In the genomic region with DNA sequence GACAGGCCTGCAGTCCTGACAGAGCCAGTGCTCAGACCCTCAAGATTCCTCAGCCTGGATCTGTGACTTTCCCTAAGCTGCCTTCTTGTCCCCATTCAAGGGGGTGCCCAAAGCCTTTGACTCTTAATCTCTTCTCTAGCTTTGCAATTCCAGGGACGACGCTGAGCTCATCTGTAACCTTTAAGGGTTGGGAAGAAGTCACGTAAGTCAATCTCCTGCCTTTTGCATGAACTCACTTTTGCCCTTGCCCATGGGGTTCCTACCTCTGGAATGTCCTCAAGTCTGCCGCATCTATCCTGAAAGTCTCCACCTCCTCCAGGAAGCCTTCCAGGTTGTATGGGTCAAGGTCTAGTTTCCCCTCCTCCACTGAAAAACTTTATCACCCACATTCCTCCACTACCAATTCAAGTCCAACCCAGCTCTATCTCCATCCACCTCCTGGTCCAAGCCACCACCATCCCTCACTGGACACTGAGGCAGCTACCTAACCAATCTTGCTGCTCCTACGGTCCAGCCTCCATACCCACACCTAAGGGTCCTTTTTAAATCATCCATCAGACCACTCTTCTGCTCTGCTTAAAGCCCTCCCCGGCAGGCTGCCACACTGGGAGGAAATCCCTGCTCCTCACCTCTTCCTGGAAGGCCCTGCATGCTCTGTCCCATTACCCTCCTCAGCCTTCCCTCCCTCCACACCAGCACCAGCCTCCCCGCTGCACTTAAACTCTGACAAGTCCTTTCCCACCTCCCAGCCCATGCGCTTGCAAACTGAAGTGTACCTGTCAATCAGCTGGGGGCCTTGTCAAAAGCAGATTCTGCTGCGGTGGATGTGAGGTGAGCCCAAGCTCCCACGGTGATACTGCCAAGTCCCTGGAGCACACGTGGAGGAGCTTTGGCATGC, we compare ENCODE assay signal across 16 cellular contexts. TPM values are rescaled to one million over a fixed set of nuclear protein-coding genes. Genes with fewer than 3 reads are reported as not detected.
DNase-seq lines count a peak whose midpoint lies in the region; ATAC-seq, FAIRE-seq and TF ChIP-seq lines count a peak whose summit lies in the region.
"Had no signal": no experiment of that assay in that cellular context is flagged by ENCODE, and none has a peak within 500 bp of the region (broad histone marks: within the 10 kb centered on the region; RNA-seq: fewer than 3 reads in every experiment).

No MANE protein-coding gene starts in this region.

- 0 out of 2 replicates have a peak, but pooled peaks cover 6% of the 10 kb centered on the region for H3F3A ChIP-seq in Loucy (ENCODE audit: low read depth)

- H2AFZ ChIP-seq in Loucy (ENCODE audit: low read length): no peak overlapping the region

- H3K4me3 ChIP-seq in CD4-positive, CD25-positive, alpha-beta regulatory T cell (ENCODE audit: low read depth, low read length): peak overlapping the region; percentile 26
- H3K4me3 ChIP-seq in Loucy (ENCODE audit: low read length, poor library complexity, severe bottlenecking) (no peak overlapping the region), esophagus squamous epithelium (no peak overlapping the region), kidney (ENCODE audit: low read length in 2 of 2) (no peak overlapping the region)
- H3K4me3 ChIP-seq: ovary had no signal

- no peak for TF ChIP-seq CTCF in Loucy (conservative IDR thresholded peaks at IDR 0.05; ENCODE audit: low read length)
- TF ChIP-seq CTCF in esophagus squamous epithelium (IDR thresholded peaks at IDR 0.05): no peak
- no peak for TF ChIP-seq CTCF in kidney (IDR thresholded peaks at IDR 0.05; ENCODE audit: borderline replicate concordance, extremely low read depth, insufficient read depth)

- H3K9me3 Mint-ChIP-seq in CD4-positive, CD25-positive, alpha-beta regulatory T cell: no peaks in the 10 kb centered on the region
- no peaks in the 10 kb centered on the region for H3K9me3 Mint-ChIP-seq in dendritic cell treated with granulocyte-macrophage colony-stimulating factor and Interleukin-4, amounts not matched to agents 40 ng/mL and 50 ng/mL, for 4 days
- peaks cover 4% of the 10 kb centered on the region for H3K9me3 Mint-ChIP-seq in natural killer cell treated with Interleukin-12 subunit alpha and Interleukin-12 subunit beta and Interleukin-15 and Interleukin-18, amount 100 ng/mL, for 72 hours
- no peaks in the 10 kb centered on the region for H3K9me3 Mint-ChIP-seq in activated CD4-positive, alpha-beta T cell treated with anti-CD3 and anti-CD28 coated beads, Interleukin-2, amount 10 ng/mL, durations not matched to agents 7 days and 5 days

- intact Hi-C loops in dendritic cell treated with granulocyte-macrophage colony-stimulating factor and Interleukin-4, amounts not matched to agents 40 ng/mL and 50 ng/mL, for 4 days (cut with micrococcal nuclease): no loop called here
- intact Hi-C loops in esophagus squamous epithelium (cut with DNase I): no loop called here
- intact Hi-C loops in kidney (cut with DNase I): no loop called here

- no peak for DNase-seq in CD4-positive, CD25-positive, alpha-beta regulatory T cell
- DNase-seq in natural killer cell treated with Interleukin-12 subunit alpha and Interleukin-12 subunit beta and Interleukin-15 and Interleukin-18, amount 100 ng/mL, for 72 hours (ENCODE audit: low spot score): no peak
- DNase-seq in esophagus squamous epithelium (lab: John Stamatoyannopoulos, UW) (no peak), kidney (no peak)
- DNase-seq in activated CD4-positive, alpha-beta T cell treated with anti-CD3 and anti-CD28 coated beads, Interleukin-2, amount 10 ng/mL, durations not matched to agents 7 days and 5 days: no peak
- DNase-seq in effector CD4-positive, alpha-beta T cell: no peak
- DNase-seq: activated CD4-positive, CD25-positive, alpha-beta regulatory T cell; foreskin fibroblast; NCI-H1417; NCI-H510A treated with DMSO at 0.1 percent for 48 hours; ovary; small intestine had no signal

- no peak for ATAC-seq in CD4-positive, CD25-positive, alpha-beta regulatory T cell (ENCODE audit: low read depth in 2 of 2)
- ATAC-seq in natural killer cell treated with Interleukin-12 subunit alpha and Interleukin-12 subunit beta and Interleukin-15 and Interleukin-18, amount 100 ng/mL, for 72 hours: no peak
- ATAC-seq: Panc1 had no signal

- H3K4me2 ChIP-seq in Loucy (ENCODE audit: low read depth, low read length, poor library complexity, severe bottlenecking): peak overlapping the region; percentile 86
- H3K4me2 ChIP-seq: KMS-11 had no signal

- peaks cover 4% of the 10 kb centered on the region for H4K20me1 ChIP-seq in Loucy (ENCODE audit: insufficient read depth, low read length, poor library complexity, severe bottlenecking)

- H3K9ac ChIP-seq in Loucy (ENCODE audit: low read depth, low read length, poor library complexity, severe bottlenecking) (peak overlapping the region; percentile 6), kidney (ENCODE audit: low read length in 2 of 2) (no peak overlapping the region)
- H3K9ac ChIP-seq: KMS-11 had no signal

- H3K36me3 ChIP-seq in CD4-positive, CD25-positive, alpha-beta regulatory T cell (ENCODE audit: control insufficient read depth, insufficient read depth, low read length): peaks cover 37% of the 10 kb centered on the region
- no peaks in the 10 kb centered on the region for H3K36me3 ChIP-seq in Loucy (ENCODE audit: insufficient read depth, low read length)
- H3K36me3 ChIP-seq in esophagus squamous epithelium: no peaks in the 10 kb centered on the region
- no peaks in the 10 kb centered on the region for H3K36me3 ChIP-seq in kidney (ENCODE audit: control insufficient read depth in 1 of 2, insufficient read depth in 2 of 2, low read length in 2 of 2)
- H3K36me3 ChIP-seq: ovary had no signal

- no peaks in the 10 kb centered on the region for H3K27me3 ChIP-seq in CD4-positive, CD25-positive, alpha-beta regulatory T cell (ENCODE audit: control insufficient read depth, insufficient read depth, low read length)
- H3K27me3 ChIP-seq in Loucy (ENCODE audit: insufficient read depth, low read length, poor library complexity, severe bottlenecking) (no peaks in the 10 kb centered on the region), esophagus squamous epithelium (no peaks in the 10 kb centered on the region)
- H3K27me3 ChIP-seq: ovary had no signal

- peak overlapping the region in 1 of 4 donors; percentile 78 for H3K4me3 Mint-ChIP-seq in CD4-positive, CD25-positive, alpha-beta regulatory T cell
- peak overlapping the region; percentile 65 for H3K4me3 Mint-ChIP-seq in dendritic cell treated with granulocyte-macrophage colony-stimulating factor and Interleukin-4, amounts not matched to agents 40 ng/mL and 50 ng/mL, for 4 days
- peak overlapping the region; percentile 31 for H3K4me3 Mint-ChIP-seq in natural killer cell treated with Interleukin-12 subunit alpha and Interleukin-12 subunit beta and Interleukin-15 and Interleukin-18, amount 100 ng/mL, for 72 hours
- H3K4me3 Mint-ChIP-seq in activated CD4-positive, alpha-beta T cell treated with anti-CD3 and anti-CD28 coated beads, Interleukin-2, amount 10 ng/mL, durations not matched to agents 7 days and 5 days: no peak overlapping the region

- H3K27ac ChIP-seq in CD4-positive, CD25-positive, alpha-beta regulatory T cell (ENCODE audit: insufficient read depth, low read length, poor library complexity, severe bottlenecking): peak overlapping the region; percentile 41
- H3K27ac ChIP-seq in esophagus squamous epithelium (no peak overlapping the region), kidney (ENCODE audit: low read depth in 2 of 2, low read length in 2 of 2) (no peak overlapping the region)
- H3K27ac ChIP-seq: KMS-11, ovary had no signal

- H3K4me1 Mint-ChIP-seq in CD4-positive, CD25-positive, alpha-beta regulatory T cell: peaks cover 4 to 91% (median 65%) of the 10 kb centered on the region in 4 donors
- H3K4me1 Mint-ChIP-seq in dendritic cell treated with granulocyte-macrophage colony-stimulating factor and Interleukin-4, amounts not matched to agents 40 ng/mL and 50 ng/mL, for 4 days (ENCODE audit: low read depth): peaks cover 89% of the 10 kb centered on the region
- peaks cover 68 to 73% of the 10 kb centered on the region in 2 donors for H3K4me1 Mint-ChIP-seq in natural killer cell treated with Interleukin-12 subunit alpha and Interleukin-12 subunit beta and Interleukin-15 and Interleukin-18, amount 100 ng/mL, for 72 hours (ENCODE audit: low read depth in 2 of 2)
- H3K4me1 Mint-ChIP-seq in activated CD4-positive, alpha-beta T cell treated with anti-CD3 and anti-CD28 coated beads, Interleukin-2, amount 10 ng/mL, durations not matched to agents 7 days and 5 days: peaks cover 36% of the 10 kb centered on the region

- no peaks in the 10 kb centered on the region for H3K9me3 ChIP-seq in CD4-positive, CD25-positive, alpha-beta regulatory T cell (ENCODE audit: control insufficient read depth in 2 of 2, low read length in 2 of 2)
- H3K9me3 ChIP-seq in Loucy (ENCODE audit: insufficient read depth, low read depth, low read length) (no peaks in the 10 kb centered on the region), esophagus squamous epithelium (no peaks in the 10 kb centered on the region), kidney (ENCODE audit: control insufficient read depth in 1 of 2, low read length in 2 of 2) (no peaks in the 10 kb centered on the region)
- H3K9me3 ChIP-seq: ovary had no signal

- H3K27ac Mint-ChIP-seq in CD4-positive, CD25-positive, alpha-beta regulatory T cell: peak overlapping the region; percentile 80 to 93 (median 83)
- peak overlapping the region; percentile 88 for H3K27ac Mint-ChIP-seq in dendritic cell treated with granulocyte-macrophage colony-stimulating factor and Interleukin-4, amounts not matched to agents 40 ng/mL and 50 ng/mL, for 4 days
- H3K27ac Mint-ChIP-seq in natural killer cell treated with Interleukin-12 subunit alpha and Interleukin-12 subunit beta and Interleukin-15 and Interleukin-18, amount 100 ng/mL, for 72 hours: peak overlapping the region; percentile 63 to 89
- H3K27ac Mint-ChIP-seq in activated CD4-positive, alpha-beta T cell treated with anti-CD3 and anti-CD28 coated beads, Interleukin-2, amount 10 ng/mL, durations not matched to agents 7 days and 5 days: no peak overlapping the region

- CTCF ChIA-PET in activated CD4-positive, alpha-beta T cell treated with anti-CD3 and anti-CD28 coated beads, Interleukin-2, amount 10 ng/mL, durations not matched to agents 7 days and 5 days (lab: Charles Lee): interaction anchor here (1.1 to 1.3 kb wide), 3 partner anchors 8 to 31 kb away, joined by 3 to 5 read pairs (median 4); no protein-coding TSS in a partner anchor

- peaks cover 20% of the 10 kb centered on the region for H3K36me3 Mint-ChIP-seq in CD4-positive, CD25-positive, alpha-beta regulatory T cell
- H3K36me3 Mint-ChIP-seq in dendritic cell treated with granulocyte-macrophage colony-stimulating factor and Interleukin-4, amounts not matched to agents 40 ng/mL and 50 ng/mL, for 4 days (ENCODE audit: low read depth): peaks cover 35% of the 10 kb centered on the region
- H3K36me3 Mint-ChIP-seq in natural killer cell treated with Interleukin-12 subunit alpha and Interleukin-12 subunit beta and Interleukin-15 and Interleukin-18, amount 100 ng/mL, for 72 hours: no peaks in the 10 kb centered on the region
- H3K36me3 Mint-ChIP-seq in activated CD4-positive, alpha-beta T cell treated with anti-CD3 and anti-CD28 coated beads, Interleukin-2, amount 10 ng/mL, durations not matched to agents 7 days and 5 days (ENCODE audit: low read depth): peaks cover 3% of the 10 kb centered on the region

- WGBS in esophagus squamous epithelium, 2 donors: 68 to 69% methylated on average over 9 to 10 of the region's 11 CpGs

- no peak for FAIRE-seq in kidney (lab: Jason Lieb, UNC)
- FAIRE-seq: small intestine had no signal

- peaks cover 79% of the 10 kb centered on the region for H3K79me2 ChIP-seq in Loucy (ENCODE audit: insufficient read depth, low read length)

- POLR2A ChIA-PET in activated CD4-positive, alpha-beta T cell treated with anti-CD3 and anti-CD28 coated beads, Interleukin-2, amount 10 ng/mL, durations not matched to agents 7 days and 5 days (lab: Charles Lee): no interaction called here

- no peaks in the 10 kb centered on the region for H3K9me2 ChIP-seq in Loucy (replicated peaks; ENCODE audit: low read depth, low read length)

- H3K4me1 ChIP-seq in CD4-positive, CD25-positive, alpha-beta regulatory T cell (ENCODE audit: control insufficient read depth, insufficient read depth, low read length, poor library complexity, severe bottlenecking): peaks cover 80% of the 10 kb centered on the region
- peaks cover 38% of the 10 kb centered on the region for H3K4me1 ChIP-seq in Loucy (ENCODE audit: insufficient read depth, low read length, poor library complexity, severe bottlenecking)
- H3K4me1 ChIP-seq in esophagus squamous epithelium: peaks cover 0 to 26% (median 0%) of the 10 kb centered on the region in 3 donors
- no peaks in the 10 kb centered on the region for H3K4me1 ChIP-seq in kidney (ENCODE audit: control insufficient read depth in 1 of 2, insufficient read depth in 1 of 2, low read depth in 1 of 2, low read length in 2 of 2)

- TF ChIP-seq POLR2A in esophagus squamous epithelium (IDR thresholded peaks at IDR 0.05): no peak

- no peaks in the 10 kb centered on the region for H3K27me3 Mint-ChIP-seq in CD4-positive, CD25-positive, alpha-beta regulatory T cell
- H3K27me3 Mint-ChIP-seq in dendritic cell treated with granulocyte-macrophage colony-stimulating factor and Interleukin-4, amounts not matched to agents 40 ng/mL and 50 ng/mL, for 4 days: no peaks in the 10 kb centered on the region
- no peaks in the 10 kb centered on the region for H3K27me3 Mint-ChIP-seq in natural killer cell treated with Interleukin-12 subunit alpha and Interleukin-12 subunit beta and Interleukin-15 and Interleukin-18, amount 100 ng/mL, for 72 hours
- no peaks in the 10 kb centered on the region for H3K27me3 Mint-ChIP-seq in activated CD4-positive, alpha-beta T cell treated with anti-CD3 and anti-CD28 coated beads, Interleukin-2, amount 10 ng/mL, durations not matched to agents 7 days and 5 days

RNA-seq across cellular contexts. Expression of gene PREX1, which starts 29.7 kb away (rescaled TPM):
- 264 TPM for total RNA-seq in CD4-positive, CD25-positive, alpha-beta regulatory T cell
- 10 to 100 TPM; 40.8 to 58.5 (median 50.1) TPM for polyA plus RNA-seq in CD4-positive, CD25-positive, alpha-beta regulatory T cell
- total RNA-seq in natural killer cell treated with Interleukin-12 subunit alpha and Interleukin-12 subunit beta and Interleukin-15 and Interleukin-18, amount 100 ng/mL, for 72 hours: 100 to 1,000 TPM; 132 to 167 TPM
- total RNA-seq in esophagus squamous epithelium: 10 to 100 TPM in 2 of 4 donors, 1 to 10 TPM in 2; 4.9 to 25.9 (median 8.9) TPM
- total RNA-seq in kidney: 38.2 TPM
- 8.5 TPM for polyA plus RNA-seq in kidney (ENCODE audit: insufficient read depth, low read depth, low replicate concordance)
- total RNA-seq in activated CD4-positive, alpha-beta T cell treated with anti-CD3 and anti-CD28 coated beads, Interleukin-2, amount 10 ng/mL, durations not matched to agents 7 days and 5 days: 10 to 100 TPM; 81.0 to 86.1 TPM
